1 cellular context compared by ENCODE assay signal in genomic region chr3:186567072-186567921, GRCh38.
TF ChIP-seq lines count a peak whose summit lies in the region.

Gene TBCCD1, minus strand, starts transcription at chr3:186567339. Its CDS starts 3,010 bp downstream, at chr3:186564329.

TF ChIP-seq in WTC11, 78 proteins besides CTCF, POLR2A, EP300 and RAD21 (continued from another document):
- TF ChIP-seq IRF1 (CRISPR knock-in tag; IDR thresholded peaks at IDR 0.05) (no peak), ZNF263 (CRISPR knock-in tag; IDR thresholded peaks at IDR 0.05; ENCODE audit: low read depth) (no peak), ZNF138 (CRISPR knock-in tag; conservative IDR thresholded peaks at IDR 0.05) (no peak), FOXP4 (CRISPR knock-in tag; IDR thresholded peaks at IDR 0.05) (peak; percentile 83), AR (CRISPR knock-in tag; IDR thresholded peaks at IDR 0.05) (no peak), NR3C1 (CRISPR knock-in tag; conservative IDR thresholded peaks at IDR 0.05; ENCODE audit: low read depth) (0 out of 2 replicates have a peak, but pooled peaks have one; percentile 70), SOX15 (CRISPR knock-in tag; IDR thresholded peaks at IDR 0.05) (no peak), FOXP1 (CRISPR knock-in tag; IDR thresholded peaks at IDR 0.05; ENCODE audit: borderline replicate concordance) (peak; percentile 96)
